Comparison of ENCODE assay signal across 28 cellular contexts in genomic region chr9:132647806-132648205, GRCh38. TPM values are rescaled to one million over a fixed set of nuclear protein-coding genes. Genes with fewer than 3 reads are reported as not detected.
DNase-seq lines count a peak whose midpoint lies in the region; ATAC-seq and TF ChIP-seq lines count a peak whose summit lies in the region.
"Had no signal": no experiment of that assay in that cellular context is flagged by ENCODE, and none has a peak within 500 bp of the region (broad histone marks: within the 10 kb centered on the region; RNA-seq: fewer than 3 reads in every experiment).

No MANE protein-coding gene starts in this region.

- 83% methylated on average over 2 of the region's 2 CpGs for WGBS in prostate gland

- H3K27ac ChIP-seq in SJSA1: peak overlapping the region; percentile 68
- peak overlapping the region; percentile 80 for H3K27ac ChIP-seq in fibroblast of lung (ENCODE audit: insufficient read depth, low read length)
- H3K27ac ChIP-seq in prostate gland: peak overlapping the region; percentile 15 to 28
- H3K27ac ChIP-seq: esophagus muscularis mucosa, HL-60, ovary, thoracic aorta had no signal

- no peak overlapping the region for H3K4me3 ChIP-seq in SJSA1
- H3K4me3 ChIP-seq in fibroblast of lung (replicated peaks in 1 of 4; ENCODE audit: control extremely low read depth in 1 of 4, insufficient read depth in 1 of 4, low read depth in 3 of 4, low read length in 4 of 4): peak overlapping the region in 1 of 4 experiments; percentile 11
- no peak overlapping the region for H3K4me3 ChIP-seq in prostate gland
- H3K4me3 ChIP-seq: esophagus muscularis mucosa, ovary, thoracic aorta had no signal

- H4K20me1 ChIP-seq in fibroblast of lung (ENCODE audit: control insufficient read depth, extremely low read depth, insufficient read depth, low read length): no peaks in the 10 kb centered on the region

- H3K4me3 Mint-ChIP-seq in T-helper 17 cell: no peak overlapping the region
- H3K4me3 Mint-ChIP-seq: activated naive CD8-positive, alpha-beta T cell treated with anti-CD3 and anti-CD28 coated beads, Interleukin-2, amount 10 ng/mL, durations not matched to agents 7 days and 5 days; brain; CD8-positive, alpha-beta T cell; natural killer cell; stimulated activated memory B cell treated with anti-CD40 and anti-IgM and Interleukin-4, amounts not matched to agents 10 μg/mL and 1 μg/mL and 100 μg/mL, for 72 hours; T-helper 1 cell treated with Interleukin-12 subunit alpha and Interleukin-12 subunit beta and Interleukin-4 antibody, amounts not matched to agents 30 μg/mL and 1 μg/mL, for 36 hours had no signal

- peaks cover 28% of the 10 kb centered on the region for H3K4me1 ChIP-seq in SJSA1 (replicated peaks)
- H3K4me1 ChIP-seq in fibroblast of lung (ENCODE audit: control insufficient read depth, extremely low read depth, insufficient read depth, low read length): peaks cover 12% of the 10 kb centered on the region
- no peaks in the 10 kb centered on the region for H3K4me1 ChIP-seq in prostate gland (replicated peaks)
- H3K4me1 ChIP-seq: esophagus muscularis mucosa had no signal

- H3K36me3 Mint-ChIP-seq in T-helper 17 cell (ENCODE audit: low read depth): peaks cover 9% of the 10 kb centered on the region
- H3K36me3 Mint-ChIP-seq: natural killer cell had no signal

- peak; percentile 50 for DNase-seq in EL
- no peak for DNase-seq in SJSA1 (ENCODE audit: low read depth in 1 of 2, low spot score in 2 of 2)
- DNase-seq in fibroblast of lung (ENCODE audit: low read depth in 2 of 2): peak in 1 of 2 donors; percentile 70
- no peak for DNase-seq in prostate gland (ENCODE audit: low spot score)
- DNase-seq in stimulated activated CD4-positive, alpha-beta T cell treated with anti-CD3 and anti-CD28 coated beads, Interleukin-4, amount 100 ng/mL, for 4 hours: no peak
- no peak for DNase-seq in T-helper 17 cell
- DNase-seq: activated CD4-positive, alpha-beta T cell treated with anti-CD3 and anti-CD28 coated beads, Interleukin-2, amount 50 U/mL, for 1 hour; activated naive CD8-positive, alpha-beta T cell treated with anti-CD3 and anti-CD28 coated beads, Interleukin-2, amount 10 ng/mL, durations not matched to agents 7 days and 5 days; AML-193; CD8-positive, alpha-beta T cell; DMS53; glutamatergic neuron; natural killer cell; NCI-H1105; NCI-H2029 treated with DMSO at 0.1 percent for 48 hours; NCI-H446 treated with DMSO at 0.1 percent for 48 hours; ovary; SIG-M5; stimulated activated CD4-positive, alpha-beta T cell treated with anti-CD3 and anti-CD28 coated beads, Interleukin-2, amount 100 ng/mL, for 24 hours had no signal

- H3K9me3 ChIP-seq in SJSA1 (replicated peaks) (no peaks in the 10 kb centered on the region), fibroblast of lung (ENCODE audit: control insufficient read depth, insufficient read depth, low read depth, low read length) (no peaks in the 10 kb centered on the region), prostate gland (no peaks in the 10 kb centered on the region), T-helper 17 cell (ENCODE audit: control insufficient read depth, low read length, poor library complexity, severe bottlenecking) (no peaks in the 10 kb centered on the region)
- H3K9me3 ChIP-seq: esophagus muscularis mucosa, ovary, thoracic aorta had no signal

- no peaks in the 10 kb centered on the region for H3K27me3 Mint-ChIP-seq in T-helper 17 cell
- H3K27me3 Mint-ChIP-seq: activated naive CD8-positive, alpha-beta T cell treated with anti-CD3 and anti-CD28 coated beads, Interleukin-2, amount 10 ng/mL, durations not matched to agents 7 days and 5 days; brain; stimulated activated memory B cell treated with anti-CD40 and anti-IgM and Interleukin-4, amounts not matched to agents 10 μg/mL and 1 μg/mL and 100 μg/mL, for 72 hours had no signal

- H3K9ac ChIP-seq in fibroblast of lung (ENCODE audit: insufficient read depth, low read length): no peak overlapping the region

- intact Hi-C loops in prostate gland (cut with DNase I): no loop called here

- ATAC-seq in HG03565 (IDR thresholded peaks at IDR 0.05; ENCODE audit: unreplicated experiment) (no peak), T-helper 17 cell (no peak), GM18511 (IDR thresholded peaks at IDR 0.05; ENCODE audit: unreplicated experiment) (no peak)
- ATAC-seq: CD8-positive, alpha-beta T cell; HepG2; natural killer cell; stimulated activated memory B cell treated with anti-CD40 and anti-IgM and Interleukin-4, amounts not matched to agents 10 μg/mL and 1 μg/mL and 100 μg/mL, for 72 hours had no signal

- peaks cover 4% of the 10 kb centered on the region for H3K4me1 Mint-ChIP-seq in T-helper 17 cell
- H3K4me1 Mint-ChIP-seq: activated naive CD8-positive, alpha-beta T cell treated with anti-CD3 and anti-CD28 coated beads, Interleukin-2, amount 10 ng/mL, durations not matched to agents 7 days and 5 days; brain; natural killer cell; stimulated activated memory B cell treated with anti-CD40 and anti-IgM and Interleukin-4, amounts not matched to agents 10 μg/mL and 1 μg/mL and 100 μg/mL, for 72 hours had no signal

- H3K27ac Mint-ChIP-seq in T-helper 17 cell: no peak overlapping the region
- H3K27ac Mint-ChIP-seq: activated naive CD8-positive, alpha-beta T cell treated with anti-CD3 and anti-CD28 coated beads, Interleukin-2, amount 10 ng/mL, durations not matched to agents 7 days and 5 days; brain; CD8-positive, alpha-beta T cell; natural killer cell; stimulated activated memory B cell treated with anti-CD40 and anti-IgM and Interleukin-4, amounts not matched to agents 10 μg/mL and 1 μg/mL and 100 μg/mL, for 72 hours; T-helper 1 cell treated with Interleukin-12 subunit alpha and Interleukin-12 subunit beta and Interleukin-4 antibody, amounts not matched to agents 30 μg/mL and 1 μg/mL, for 36 hours had no signal

- TF ChIP-seq POLR2A in prostate gland (IDR thresholded peaks at IDR 0.05): no peak

- H3K27me3 ChIP-seq in SJSA1 (replicated peaks) (no peaks in the 10 kb centered on the region), fibroblast of lung (ENCODE audit: control insufficient read depth, insufficient read depth, low read length) (no peaks in the 10 kb centered on the region), prostate gland (replicated peaks; ENCODE audit: insufficient read depth) (no peaks in the 10 kb centered on the region)
- H3K27me3 ChIP-seq: esophagus muscularis mucosa, ovary had no signal

- H3K4me2 ChIP-seq in fibroblast of lung (ENCODE audit: extremely low read depth, insufficient read depth, low read length): peak overlapping the region; percentile 63

- TF ChIP-seq CTCF in fibroblast of lung (conservative IDR thresholded peaks at IDR 0.05 in 1 of 2, IDR thresholded peaks at IDR 0.05 in 1 of 2; ENCODE audit: low read depth in 1 of 2, low read length in 2 of 2): no peak
- TF ChIP-seq CTCF in prostate gland (IDR thresholded peaks at IDR 0.05): no peak

- H3K36me3 ChIP-seq in SJSA1 (peaks cover 71% of the 10 kb centered on the region), fibroblast of lung (ENCODE audit: control insufficient read depth, insufficient read depth, low read length) (peaks cover 12% of the 10 kb centered on the region), prostate gland (peaks cover 3 to 21% of the 10 kb centered on the region in 2 donors)
- H3K36me3 ChIP-seq: ovary had no signal

- no peak overlapping the region for H2AFZ ChIP-seq in fibroblast of lung (ENCODE audit: low read length)

- H3K79me2 ChIP-seq in fibroblast of lung (ENCODE audit: control insufficient read depth, insufficient read depth, low read length): no peaks in the 10 kb centered on the region

RNA-seq across cellular contexts. Expression of gene DDX31, which starts 22.0 kb away (rescaled TPM):
- 9.7 and 12.1 TPM in 2 replicates for total RNA-seq in SJSA1 (2014; rRNA removed; shearing (Covaris generic))
- total RNA-seq in fibroblast of lung: 9.5 and 10.1 TPM in 2 replicates
- polyA plus RNA-seq in fibroblast of lung: 10.8 and 13.1 TPM in 2 replicates
- polyA plus RNA-seq in fibroblast of lung (2012): 7.3 and 10.7 TPM in 2 replicates
- polyA minus RNA-seq in fibroblast of lung (ENCODE audit: low replicate concordance): 8.1 and 9.2 TPM in 2 replicates
- total RNA-seq in prostate gland: 10 to 100 TPM; 19.0 to 22.2 TPM
- total RNA-seq in T-helper 17 cell: 10 to 100 TPM; 12.6 to 15.5 TPM

RNA-seq across cellular contexts. Expression of gene GTF3C4, which starts 22.5 kb away (rescaled TPM):
- total RNA-seq in SJSA1 (2014; rRNA removed; shearing (Covaris generic)): 10.9 and 17.1 TPM in 2 replicates
- total RNA-seq in fibroblast of lung (10.8 and 11.4 TPM in 2 replicates), prostate gland (10 to 100 TPM; 16.0 to 17.3 TPM), T-helper 17 cell (10 to 100 TPM; 17.3 to 17.9 TPM)
- polyA plus RNA-seq in fibroblast of lung: 6.8 and 7.0 TPM in 2 replicates
- 9.5 and 10.4 TPM in 2 replicates for polyA plus RNA-seq in fibroblast of lung (2012)
- 16.2 and 21.7 TPM in 2 replicates for polyA minus RNA-seq in fibroblast of lung (ENCODE audit: low replicate concordance)

Comparison
In these comparisons a context has a peak if more than half of its experiments do, and no peak if none do; other contexts are left out.
1. H3K27ac ChIP-seq: peak in every context shown above with its lines; median percentile 80 in fibroblast of lung; 68 in SJSA1; 22 in prostate gland.